19 cellular contexts compared by ENCODE assay signal in the genomic region with DNA sequence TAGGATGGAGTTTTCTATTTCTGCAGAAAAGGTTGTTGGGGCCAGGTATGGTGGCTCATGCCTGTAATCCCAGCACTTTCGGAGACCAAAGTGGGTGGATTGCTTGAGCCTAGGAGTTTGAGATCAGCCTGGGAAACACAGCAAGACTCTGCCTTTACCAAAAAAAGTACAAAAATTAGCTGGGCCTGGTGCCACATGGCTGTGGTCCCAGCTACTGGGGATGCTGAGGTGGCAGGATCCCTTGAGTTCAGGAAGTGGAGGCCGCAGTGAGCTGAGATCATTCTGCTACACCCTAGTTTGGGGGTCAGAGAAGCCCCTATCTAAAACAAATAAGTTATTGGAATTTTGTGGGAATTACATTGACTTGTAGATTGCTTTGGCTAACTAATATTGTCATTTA.
DNase-seq lines count a peak whose midpoint lies in the region; ATAC-seq and TF ChIP-seq lines count a peak whose summit lies in the region.
"Had no signal": no experiment of that assay in that cellular context is flagged by ENCODE, and none has a peak within 500 bp of the region (broad histone marks: within the 10 kb centered on the region; RNA-seq: fewer than 3 reads in every experiment).

No MANE protein-coding gene starts in this region.

- H3K9me3 ChIP-seq in right atrium auricular region (no peaks in the 10 kb centered on the region), right cardiac atrium (ENCODE audit: control insufficient read depth, low read length) (no peaks in the 10 kb centered on the region)
- H3K9me3 ChIP-seq: HAP-1 had no signal

- H3K4me1 Mint-ChIP-seq in activated T-cell treated with anti-CD3 and anti-CD28 coated beads, Interleukin-2, amount 50 U/mL, for 4 hours (ENCODE audit: low read depth), result no peaks in the 10 kb centered on the region
- H3K4me1 Mint-ChIP-seq: B cell; CD4-positive, CD25-positive, alpha-beta regulatory T cell had no signal

- ATAC-seq in Right ventricle myocardium inferior, result peak; percentile 48
- ATAC-seq in right cardiac atrium, result peak; percentile 41 to 67
- ATAC-seq in SK-N-SH treated with all-trans-retinoic acid at 6 μM for 48 hours, result no peak
- no peak for ATAC-seq in activated T-cell treated with anti-CD3 and anti-CD28 coated beads, Interleukin-2, amount 50 U/mL, for 4 hours
- ATAC-seq: CD8-positive, alpha-beta T cell had no signal

- H3K4me1 ChIP-seq in right atrium auricular region (no peaks in the 10 kb centered on the region), right cardiac atrium (ENCODE audit: control insufficient read depth, insufficient read depth, low read length) (no peaks in the 10 kb centered on the region)
- H3K4me1 ChIP-seq: BLaER1, Caco-2, HAP-1 had no signal

- H3K4me3 ChIP-seq in right atrium auricular region, result no peak overlapping the region
- no peak overlapping the region for H3K4me3 ChIP-seq in right cardiac atrium (ENCODE audit: low read length)
- no peak overlapping the region for H3K4me3 ChIP-seq in fibroblast of pulmonary artery (replicated peaks; ENCODE audit: low read depth, low read length)
- H3K4me3 ChIP-seq: BLaER1, HAP-1 had no signal

- no peaks in the 10 kb centered on the region for H3K9me3 Mint-ChIP-seq in activated T-cell treated with anti-CD3 and anti-CD28 coated beads, Interleukin-2, amount 50 U/mL, for 4 hours
- H3K9me3 Mint-ChIP-seq: CD8-positive, alpha-beta T cell; HFFc6 had no signal

- TF ChIP-seq CTCF in right atrium auricular region (IDR thresholded peaks at IDR 0.05) (no peak), fibroblast of pulmonary artery (IDR thresholded peaks at IDR 0.05; ENCODE audit: low read length, missing control alignments) (no peak)

- no peak overlapping the region for H3K27ac ChIP-seq in right atrium auricular region
- H3K27ac ChIP-seq in right cardiac atrium (ENCODE audit: low read length), result no peak overlapping the region
- H3K27ac ChIP-seq: 22Rv1, BLaER1, C4-2B had no signal

- H3K27me3 ChIP-seq in right atrium auricular region (no peaks in the 10 kb centered on the region), right cardiac atrium (ENCODE audit: control insufficient read depth, insufficient read depth) (no peaks in the 10 kb centered on the region)
- H3K27me3 ChIP-seq: BLaER1 had no signal

- 65% methylated on average over 2 of the region's 2 CpGs for whole genome bisulfite sequencing in right cardiac atrium

- no peak overlapping the region for H3K4me3 Mint-ChIP-seq in activated T-cell treated with anti-CD3 and anti-CD28 coated beads, Interleukin-2, amount 50 U/mL, for 4 hours
- H3K4me3 Mint-ChIP-seq: B cell; CD4-positive, CD25-positive, alpha-beta regulatory T cell; CD8-positive, alpha-beta T cell; HFFc6 had no signal

- DNase-seq in Right ventricle myocardium inferior (ENCODE audit: missing footprints) (no peak), right atrium auricular region (ENCODE audit: low spot score) (no peak), right cardiac atrium (peak in 1 of 3 donors; percentile 63), cardiac septum (ENCODE audit: low spot score) (no peak), fibroblast of pulmonary artery (ENCODE audit: low read depth) (peak; percentile 38)
- DNase-seq in activated T-cell treated with anti-CD3 and anti-CD28 coated beads, Interleukin-2, amount 50 U/mL, for 4 hours, result no peak
- DNase-seq: Caco-2; CD4-positive, CD25-positive, alpha-beta regulatory T cell; CD8-positive, alpha-beta T cell; DMS153; DND-41; GOT3; HFFc6 had no signal

- intact Hi-C loops in Right ventricle myocardium inferior (cut with DNase I) (no loop called here), right cardiac atrium (cut with DNase I) (no loop called here), cardiac septum (cut with DNase I) (no loop called here)

- no peaks in the 10 kb centered on the region for H3K36me3 Mint-ChIP-seq in activated T-cell treated with anti-CD3 and anti-CD28 coated beads, Interleukin-2, amount 50 U/mL, for 4 hours (ENCODE audit: insufficient read depth)
- H3K36me3 Mint-ChIP-seq: CD4-positive, CD25-positive, alpha-beta regulatory T cell; CD8-positive, alpha-beta T cell had no signal

- peaks cover 4% of the 10 kb centered on the region for H3K27me3 Mint-ChIP-seq in activated T-cell treated with anti-CD3 and anti-CD28 coated beads, Interleukin-2, amount 50 U/mL, for 4 hours (ENCODE audit: low read depth)
- H3K27me3 Mint-ChIP-seq: B cell had no signal

- H3K36me3 ChIP-seq in right atrium auricular region, result no peaks in the 10 kb centered on the region
- H3K36me3 ChIP-seq: BLaER1, HAP-1 had no signal

TF ChIP-seq in SK-N-SH treated with all-trans-retinoic acid at 6 μM for 48 hours, 23 proteins besides CTCF, POLR2A, EP300 and RAD21:
- TF ChIP-seq ZFP30 (CRISPR knock-in tag; IDR thresholded peaks at IDR 0.05) (no peak), ZC3H10 (CRISPR knock-in tag; IDR thresholded peaks at IDR 0.05) (no peak), PPARA (CRISPR knock-in tag; IDR thresholded peaks at IDR 0.05; ENCODE audit: borderline replicate concordance) (no peak)
- TF ChIP-seq, protein P1, sequence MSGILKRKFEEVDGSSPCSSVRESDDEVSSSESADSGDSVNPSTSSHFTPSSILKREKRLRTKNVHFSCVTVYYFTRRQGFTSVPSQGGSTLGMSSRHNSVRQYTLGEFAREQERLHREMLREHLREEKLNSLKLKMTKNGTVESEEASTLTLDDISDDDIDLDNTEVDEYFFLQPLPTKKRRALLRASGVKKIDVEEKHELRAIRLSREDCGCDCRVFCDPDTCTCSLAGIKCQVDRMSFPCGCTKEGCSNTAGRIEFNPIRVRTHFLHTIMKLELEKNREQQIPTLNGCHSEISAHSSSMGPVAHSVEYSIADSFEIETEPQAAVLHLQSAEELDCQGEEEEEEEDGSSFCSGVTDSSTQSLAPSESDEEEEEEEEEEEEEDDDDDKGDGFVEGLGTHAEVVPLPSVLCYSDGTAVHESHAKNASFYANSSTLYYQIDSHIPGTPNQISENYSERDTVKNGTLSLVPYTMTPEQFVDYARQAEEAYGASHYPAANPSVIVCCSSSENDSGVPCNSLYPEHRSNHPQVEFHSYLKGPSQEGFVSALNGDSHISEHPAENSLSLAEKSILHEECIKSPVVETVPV (CRISPR knock-in tag; IDR thresholded peaks at IDR 0.05), result no peak

Comparison
In these comparisons a context has a peak if more than half of its experiments do, and no peak if none do; other contexts are left out.
1. ATAC-seq: peak in Right ventricle myocardium inferior (single experiment) and right cardiac atrium (2 of 2); none in SK-N-SH treated with all-trans-retinoic acid at 6 μM for 48 hours (single experiment) and activated T-cell treated with anti-CD3 and anti-CD28 coated beads, Interleukin-2, amount 50 U/mL, for 4 hours (0 of 2).